ENCODE assay signal across 17 cellular contexts in genomic region chr1:81805537-81806431, GRCh38. TPM values are rescaled to one million over a fixed set of nuclear protein-coding genes. Genes with fewer than 3 reads are reported as not detected.
DNase-seq lines count a peak whose midpoint lies in the region; ATAC-seq, FAIRE-seq and TF ChIP-seq lines count a peak whose summit lies in the region.
"Had no signal": no experiment of that assay in that cellular context is flagged by ENCODE, and none has a peak within 500 bp of the region (broad histone marks: within the 10 kb centered on the region; RNA-seq: fewer than 3 reads in every experiment).

No MANE protein-coding gene starts in this region.

- no peak for DNase-seq in H54 (ENCODE audit: insufficient read length, low spot score)
- no peak for DNase-seq in chondrocyte (ENCODE audit: low spot score)
- DNase-seq in GM19240 (ENCODE audit: insufficient read length, low spot score), result no peak
- no peak for DNase-seq in NCI-H1417 treated with DMSO at 0.1 percent for 48 hours (lab: John Stamatoyannopoulos, UW)
- no peak for DNase-seq in activated naive CD4-positive, alpha-beta T cell treated with anti-CD3 and anti-CD28 coated beads, Interleukin-2, amount 10 ng/mL, durations not matched to agents 7 days and 5 days
- DNase-seq: activated CD4-positive, alpha-beta T cell treated with anti-CD3 and anti-CD28 coated beads, Interleukin-2, amount 10 ng/mL, durations not matched to agents 7 days and 5 days; activated naive CD8-positive, alpha-beta T cell treated with anti-CD3 and anti-CD28 coated beads for 36 hours; AML-193; NCI-H2171; retina; SIG-M5; T1000; testis had no signal

- no peak for ATAC-seq in GM19397 (IDR thresholded peaks at IDR 0.05; ENCODE audit: unreplicated experiment)

- H3K27me3 Mint-ChIP-seq in chondrocyte (ENCODE audit: low read depth), result no peaks in the 10 kb centered on the region
- H3K27me3 Mint-ChIP-seq in nephron (ENCODE audit: low read depth), result no peaks in the 10 kb centered on the region
- H3K27me3 Mint-ChIP-seq in activated naive CD4-positive, alpha-beta T cell treated with anti-CD3 and anti-CD28 coated beads, Interleukin-2, amount 10 ng/mL, durations not matched to agents 7 days and 5 days, result peaks cover 36% of the 10 kb centered on the region

- no peak overlapping the region for H3K27ac ChIP-seq in ACC112 (ENCODE audit: low read depth, low read length)
- H3K27ac ChIP-seq: testis had no signal

- H3K4me3 Mint-ChIP-seq in chondrocyte (ENCODE audit: unreplicated experiment) (peak overlapping the region; percentile 16), nephron (peak overlapping the region; percentile 69 to 81 (median 75))
- H3K4me3 Mint-ChIP-seq in activated naive CD4-positive, alpha-beta T cell treated with anti-CD3 and anti-CD28 coated beads, Interleukin-2, amount 10 ng/mL, durations not matched to agents 7 days and 5 days, result no peak overlapping the region
- H3K4me3 Mint-ChIP-seq: activated CD4-positive, alpha-beta T cell treated with anti-CD3 and anti-CD28 coated beads, Interleukin-2, amount 10 ng/mL, durations not matched to agents 7 days and 5 days; activated naive CD8-positive, alpha-beta T cell treated with anti-CD3 and anti-CD28 coated beads for 36 hours; central memory CD8-positive, alpha-beta T cell had no signal

- H3K4me3 ChIP-seq in ACC112 (ENCODE audit: low read depth, low read length), result peak overlapping the region; percentile 49
- H3K4me3 ChIP-seq: testis had no signal

- H3K9me3 Mint-ChIP-seq in chondrocyte (ENCODE audit: low read depth) (no peaks in the 10 kb centered on the region), nephron (no peaks in the 10 kb centered on the region)
- H3K9me3 Mint-ChIP-seq in activated naive CD4-positive, alpha-beta T cell treated with anti-CD3 and anti-CD28 coated beads, Interleukin-2, amount 10 ng/mL, durations not matched to agents 7 days and 5 days, result no peaks in the 10 kb centered on the region
- H3K9me3 Mint-ChIP-seq: activated CD4-positive, alpha-beta T cell treated with anti-CD3 and anti-CD28 coated beads, Interleukin-2, amount 10 ng/mL, durations not matched to agents 7 days and 5 days; activated naive CD8-positive, alpha-beta T cell treated with anti-CD3 and anti-CD28 coated beads for 36 hours had no signal

- FAIRE-seq in H54 (lab: Jason Lieb, UNC), result peak; percentile 69

- H2AFZ ChIP-seq in ACC112 (ENCODE audit: low read length, unreplicated experiment), result peak overlapping the region; percentile 4

- TF ChIP-seq POLR2A in H54 (IDR thresholded peaks at IDR 0.05; ENCODE audit: low read depth, low read length), result no peak

- H3K79me2 ChIP-seq in ACC112 (ENCODE audit: control insufficient read depth, insufficient read depth, low read length, unreplicated experiment), result peaks cover 93% of the 10 kb centered on the region

- H3K36me3 Mint-ChIP-seq in chondrocyte (ENCODE audit: low read depth) (no peaks in the 10 kb centered on the region), nephron (ENCODE audit: low read depth) (no peaks in the 10 kb centered on the region)
- H3K36me3 Mint-ChIP-seq in activated naive CD4-positive, alpha-beta T cell treated with anti-CD3 and anti-CD28 coated beads, Interleukin-2, amount 10 ng/mL, durations not matched to agents 7 days and 5 days, result no peaks in the 10 kb centered on the region
- H3K36me3 Mint-ChIP-seq: activated naive CD8-positive, alpha-beta T cell treated with anti-CD3 and anti-CD28 coated beads for 36 hours had no signal

- CTCF ChIA-PET in activated naive CD4-positive, alpha-beta T cell treated with anti-CD3 and anti-CD28 coated beads, Interleukin-2, amount 10 ng/mL, durations not matched to agents 7 days and 5 days (lab: Charles Lee), result no interaction called here

- H3K4me1 Mint-ChIP-seq in chondrocyte (ENCODE audit: low read depth) (peaks cover 56% of the 10 kb centered on the region), nephron (peaks cover 58% of the 10 kb centered on the region)
- H3K4me1 Mint-ChIP-seq in activated naive CD4-positive, alpha-beta T cell treated with anti-CD3 and anti-CD28 coated beads, Interleukin-2, amount 10 ng/mL, durations not matched to agents 7 days and 5 days, result no peaks in the 10 kb centered on the region
- H3K4me1 Mint-ChIP-seq: central memory CD8-positive, alpha-beta T cell had no signal

- H3K27me3 ChIP-seq in ACC112 (ENCODE audit: insufficient read depth, low read length), result no peaks in the 10 kb centered on the region
- H3K27me3 ChIP-seq: testis had no signal

- H3K27ac Mint-ChIP-seq in chondrocyte (ENCODE audit: unreplicated experiment) (peak overlapping the region; percentile 73), nephron (peak overlapping the region; percentile 73 to 100 (median 76))
- H3K27ac Mint-ChIP-seq in activated naive CD4-positive, alpha-beta T cell treated with anti-CD3 and anti-CD28 coated beads, Interleukin-2, amount 10 ng/mL, durations not matched to agents 7 days and 5 days, result no peak overlapping the region
- H3K27ac Mint-ChIP-seq: activated CD4-positive, alpha-beta T cell treated with anti-CD3 and anti-CD28 coated beads, Interleukin-2, amount 10 ng/mL, durations not matched to agents 7 days and 5 days; activated naive CD8-positive, alpha-beta T cell treated with anti-CD3 and anti-CD28 coated beads for 36 hours had no signal

- TF ChIP-seq CTCF in chondrocyte (IDR thresholded peaks at IDR 0.05) (no peak), nephron (IDR thresholded peaks at IDR 0.05; ENCODE audit: unreplicated experiment in 3 of 3) (no peak)

- H3K36me3 ChIP-seq in ACC112 (ENCODE audit: insufficient read depth, low read length), result no peaks in the 10 kb centered on the region

- peaks cover 39% of the 10 kb centered on the region for H3K4me1 ChIP-seq in ACC112 (ENCODE audit: control insufficient read depth, insufficient read depth, low read length, unreplicated experiment)
- H3K4me1 ChIP-seq: testis had no signal

RNA-seq across cellular contexts. Expression of gene ADGRL2, which starts 5.0 kb away (rescaled TPM):
- total RNA-seq in chondrocyte, result 51.2 to 64.2 TPM (median 54.1 TPM) in 3 replicates
- total RNA-seq: activated CD4-positive, alpha-beta T cell treated with anti-CD3 and anti-CD28 coated beads, Interleukin-2, amount 10 ng/mL, durations not matched to agents 7 days and 5 days; activated naive CD8-positive, alpha-beta T cell treated with anti-CD3 and anti-CD28 coated beads for 36 hours had no signal
